ENCODE assay signal across 8 cellular contexts in genomic region chr16:11407047-11407982, GRCh38.
DNase-seq lines count a peak whose midpoint lies in the region; ATAC-seq and TF ChIP-seq lines count a peak whose summit lies in the region.

No MANE protein-coding gene starts in this region.

- no peaks in the 10 kb centered on the region for H3K27me3 Mint-ChIP-seq in mesothelial cell of epicardium (ENCODE audit: low read depth)

- DNase-seq in AG04450 (ENCODE audit: low read depth, low spot score) (peak; percentile 39), GM19238 (ENCODE audit: insufficient read length, low spot score) (peak; percentile 73), NCI-H524 treated with DMSO at 0.1 percent for 48 hours (lab: John Stamatoyannopoulos, UW) (peak; percentile 55), mesothelial cell of epicardium (ENCODE audit: low spot score in 2 of 2, unreplicated experiment in 2 of 2) (peak in 1 of 2 experiments; percentile 61)
- peak; percentile 49 to 51 for DNase-seq in activated CD4-positive, alpha-beta T cell treated with anti-CD3 and anti-CD28 coated beads, Interleukin-2, amount 50 U/mL, for 4 hours
- DNase-seq in effector CD8-positive, alpha-beta T cell (lab: John Stamatoyannopoulos, UW) = peak; percentile 41
- peak; percentile 78 for DNase-seq in stimulated activated CD8-positive, alpha-beta memory T cell treated with anti-CD3 and anti-CD28 coated beads, Interleukin-4, amount 100 ng/mL, for 48 hours

- peaks cover 11% of the 10 kb centered on the region for H3K4me1 Mint-ChIP-seq in mesothelial cell of epicardium

- POLR2A ChIA-PET in AG04450 (lab: Yijun Ruan, JAX) = interaction anchor here (0.7 kb wide), 2 partner anchors 151 to 154 kb away, joined by 5 to 12 read pairs; partner anchors contain the start of gene SOCS1

- no peak overlapping the region for H3K4me3 Mint-ChIP-seq in mesothelial cell of epicardium

- peaks cover 3% of the 10 kb centered on the region for H3K9me3 Mint-ChIP-seq in mesothelial cell of epicardium

- peak overlapping the region; percentile 64 for H3K27ac Mint-ChIP-seq in mesothelial cell of epicardium

- no peak overlapping the region for H3K27ac ChIP-seq in AG04450 (ENCODE audit: low read depth, low read length)

- H3K9me3 ChIP-seq in AG04450 (ENCODE audit: control insufficient read depth, insufficient read depth, low read length) = no peaks in the 10 kb centered on the region; the same call in 1 of the 2 replicates

- CTCF ChIA-PET in AG04450 (lab: Charles Lee) = interaction anchor here (0.6 to 5.8 kb wide), 49 partner anchors 10 to 687 kb away, joined by 3 to 54 read pairs (median 4); partner anchors contain the start of gene LITAF

- no peaks in the 10 kb centered on the region for H3K36me3 Mint-ChIP-seq in mesothelial cell of epicardium

- no peak overlapping the region for H3K4me3 ChIP-seq in AG04450 (ENCODE audit: low read depth, low read length)

- TF ChIP-seq CTCF in AG04450 (IDR thresholded peaks at IDR 0.05; ENCODE audit: low read depth, low read length) (peak; percentile 75), mesothelial cell of epicardium (IDR thresholded peaks at IDR 0.05; ENCODE audit: unreplicated experiment) (peak; percentile 74)

- ATAC-seq in HG03280 (IDR thresholded peaks at IDR 0.05; ENCODE audit: unreplicated experiment) = no peak

- no peaks in the 10 kb centered on the region for H3K27me3 ChIP-seq in AG04450 (ENCODE audit: control insufficient read depth, insufficient read depth, low read length)
